24 cellular contexts compared by ENCODE assay signal in the genomic region with DNA sequence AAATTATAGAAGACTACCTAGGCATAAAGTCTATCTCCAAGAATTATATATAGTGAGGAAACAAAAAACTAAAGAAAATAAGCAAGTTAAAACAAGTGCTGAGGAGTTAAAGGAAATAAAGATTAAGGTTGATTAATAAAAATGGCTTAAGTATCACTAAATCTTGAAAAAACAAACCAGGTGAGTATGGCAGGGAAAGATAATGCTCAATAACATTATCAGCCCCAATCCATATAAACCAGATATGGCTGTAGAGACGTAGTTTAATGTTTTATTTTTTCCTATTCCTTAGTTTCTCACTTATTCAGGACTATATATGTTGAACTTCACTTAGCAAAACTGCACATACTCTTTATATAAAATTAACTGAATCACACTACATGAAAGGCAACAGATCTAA.
"Had no signal": no experiment of that assay in that cellular context is flagged by ENCODE, and none has a peak within 500 bp of the region (broad histone marks: within the 10 kb centered on the region; RNA-seq: fewer than 3 reads in every experiment).

No MANE protein-coding gene starts in this region.

- H3K4me3 ChIP-seq: left ventricle myocardium inferior, sigmoid colon, spleen, thyroid gland, upper lobe of right lung had no signal

- H3K4me3 Mint-ChIP-seq: activated B cell treated with CpG ODN at 0.5 μM for 24 hours; activated CD4-positive, alpha-beta T cell treated with anti-CD3 and anti-CD28 coated beads for 36 hours; activated T-cell treated with anti-CD3 and anti-CD28 coated beads, Interleukin-2, amount 50 U/mL, for 24 hours; mesothelial cell of epicardium; natural killer cell treated with Interleukin-12 subunit alpha and Interleukin-12 subunit beta and Interleukin-15 and Interleukin-18, amount 100 ng/mL, for 72 hours had no signal

- H3K27me3 Mint-ChIP-seq: activated B cell treated with CpG ODN at 0.5 μM for 24 hours; activated CD4-positive, alpha-beta T cell treated with anti-CD3 and anti-CD28 coated beads for 36 hours; activated T-cell treated with anti-CD3 and anti-CD28 coated beads, Interleukin-2, amount 50 U/mL, for 24 hours; activated T-helper 17 cell treated with anti-CD3 and anti-CD28 coated beads, Interleukin-2, amount 50 U/mL, for 72 hours; natural killer cell treated with Interleukin-12 subunit alpha and Interleukin-12 subunit beta and Interleukin-15 and Interleukin-18, amount 100 ng/mL, for 72 hours; T-helper 17 cell had no signal

- H3K9me3 Mint-ChIP-seq: activated B cell treated with CpG ODN at 0.5 μM for 24 hours; activated naive CD4-positive, alpha-beta T cell treated with anti-CD3 and anti-CD28 coated beads, Interleukin-2, amount 50 U/mL, for 72 hours; activated T-cell treated with anti-CD3 and anti-CD28 coated beads, Interleukin-2, amount 50 U/mL, for 24 hours; activated T-helper 17 cell treated with anti-CD3 and anti-CD28 coated beads, Interleukin-2, amount 50 U/mL, for 72 hours; mesothelial cell of epicardium; natural killer cell treated with Interleukin-12 subunit alpha and Interleukin-12 subunit beta and Interleukin-15 and Interleukin-18, amount 100 ng/mL, for 72 hours had no signal

- H3K36me3 ChIP-seq: left ventricle myocardium inferior, sigmoid colon, spleen, thyroid gland, upper lobe of right lung had no signal

- ATAC-seq: activated CD4-positive, alpha-beta T cell treated with anti-CD3 and anti-CD28 coated beads for 36 hours; activated naive CD4-positive, alpha-beta T cell treated with anti-CD3 and anti-CD28 coated beads, Interleukin-2, amount 50 U/mL, for 72 hours; activated T-helper 17 cell treated with anti-CD3 and anti-CD28 coated beads, Interleukin-2, amount 50 U/mL, for 72 hours; foreskin keratinocyte; natural killer cell treated with Interleukin-12 subunit alpha and Interleukin-12 subunit beta and Interleukin-15 and Interleukin-18, amount 100 ng/mL, for 72 hours; T-helper 17 cell; upper lobe of right lung had no signal

- H3K27me3 ChIP-seq: foreskin keratinocyte, sigmoid colon, spleen, thyroid gland, upper lobe of right lung had no signal

- DNase-seq: activated B cell treated with CpG ODN at 0.5 μM for 24 hours; activated CD4-positive, alpha-beta T cell treated with anti-CD3 and anti-CD28 coated beads for 36 hours; activated CD4-positive, alpha-beta T cell treated with anti-CD3 and anti-CD28 coated beads, Interleukin-2, amount 50 U/mL, for 4 hours; activated CD8-positive, alpha-beta memory T cell treated with anti-CD3 and anti-CD28 coated beads for 24 hours; activated CD8-positive, alpha-beta memory T cell treated with anti-CD3 and anti-CD28 coated beads, Interleukin-2, amount 50 U/mL, for 4 hours; activated T-cell treated with anti-CD3 and anti-CD28 coated beads, Interleukin-2, amount 50 U/mL, for 24 hours; effector CD4-positive, alpha-beta T cell; foreskin keratinocyte; hippocampal formation; left ventricle myocardium inferior; nucleus accumbens; posterior cingulate gyrus; sigmoid colon; spleen; stimulated activated CD4-positive, alpha-beta T cell treated with anti-CD3 and anti-CD28 coated beads, Interleukin-4, amount 100 ng/mL, for 24 hours; stimulated activated naive CD4-positive, alpha-beta T cell treated with Interleukin-2 at 50 U/mL for 16 hours; SW 1271; T-helper 17 cell; thyroid gland; upper lobe of right lung had no signal

- H3K27ac Mint-ChIP-seq: activated B cell treated with CpG ODN at 0.5 μM for 24 hours; activated CD4-positive, alpha-beta T cell treated with anti-CD3 and anti-CD28 coated beads for 36 hours; activated naive CD4-positive, alpha-beta T cell treated with anti-CD3 and anti-CD28 coated beads, Interleukin-2, amount 50 U/mL, for 72 hours; activated T-cell treated with anti-CD3 and anti-CD28 coated beads, Interleukin-2, amount 50 U/mL, for 24 hours; activated T-helper 17 cell treated with anti-CD3 and anti-CD28 coated beads, Interleukin-2, amount 50 U/mL, for 72 hours; mesothelial cell of epicardium had no signal

- H3K36me3 Mint-ChIP-seq: mesothelial cell of epicardium had no signal

- H3K27ac ChIP-seq: foreskin keratinocyte, spleen, thyroid gland, upper lobe of right lung had no signal

- H3K9me3 ChIP-seq: left ventricle myocardium inferior, sigmoid colon, spleen, thyroid gland, upper lobe of right lung had no signal
